Comparison of ENCODE assay signal across 8 cellular contexts in the genomic region with DNA sequence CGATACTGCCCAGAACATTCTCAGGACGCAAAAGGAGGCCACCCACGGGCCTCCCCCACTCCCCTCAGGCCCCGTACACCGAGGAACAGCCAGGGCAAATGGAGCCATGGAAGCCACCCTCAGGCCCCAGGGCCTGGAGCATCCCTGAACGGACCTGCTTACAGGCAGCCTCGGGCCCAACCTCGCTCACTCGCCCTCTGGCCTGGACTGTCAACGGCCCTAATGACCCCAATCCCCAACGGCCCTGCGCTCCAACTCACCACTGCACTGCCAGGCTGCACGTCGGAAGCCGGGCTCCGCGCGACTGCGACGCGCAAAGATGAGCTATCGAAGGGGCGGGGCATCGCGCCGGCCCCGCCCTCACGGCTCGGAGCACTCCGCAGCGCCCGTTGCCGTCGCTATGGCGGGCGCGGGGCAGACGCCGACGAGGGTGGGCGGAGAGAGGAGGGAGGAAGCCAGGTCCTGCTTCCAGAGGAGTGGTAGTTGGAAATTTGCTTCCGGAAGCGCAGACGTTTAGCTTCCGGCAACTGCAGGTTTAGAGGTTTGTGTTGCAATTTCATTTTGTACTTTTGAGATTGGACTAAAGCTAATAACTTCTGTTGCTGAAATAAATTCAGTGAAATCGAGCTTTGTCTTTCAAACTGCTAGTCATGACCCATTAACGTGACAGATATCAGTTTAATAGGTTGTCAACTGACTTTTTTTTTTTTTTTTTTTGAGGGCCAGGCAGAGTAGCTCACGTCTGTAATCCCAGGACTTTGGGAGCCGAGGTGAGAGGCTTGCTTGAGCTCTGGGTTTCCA. TPM values are rescaled to one million over a fixed set of nuclear protein-coding genes. Genes with fewer than 3 reads are reported as not detected.
DNase-seq lines count a peak whose midpoint lies in the region; ATAC-seq, FAIRE-seq and TF ChIP-seq lines count a peak whose summit lies in the region.

A gene (minus strand): TSS at position 308 of the 801 bp plus-strand sequence. CDS start 3,923 bp downstream, outside the sequence.

- H3K27me3 Mint-ChIP-seq in activated CD4-positive, alpha-beta T cell treated with anti-CD3 and anti-CD28 coated beads for 36 hours: no peaks in the 10 kb centered on the region

- TF ChIP-seq CTCF in BJ (IDR thresholded peaks at IDR 0.05; ENCODE audit: insufficient read depth, low read depth, low read length): no peak
- TF ChIP-seq CTCF in choroid plexus epithelial cell (conservative IDR thresholded peaks at IDR 0.05; ENCODE audit: low read depth, low read length): no peak

- peak; percentile 57 for FAIRE-seq in GM19239 (lab: Jason Lieb, UNC)

- H3K4me1 Mint-ChIP-seq in activated CD4-positive, alpha-beta T cell treated with anti-CD3 and anti-CD28 coated beads for 36 hours: peaks cover 29% of the 10 kb centered on the region

- peak within 1 kb of the TSS; percentile 68 for H3K4me3 ChIP-seq in BJ (ENCODE audit: low read depth, low read length)
- peak within 1 kb of the TSS; percentile 81 for H3K4me3 ChIP-seq in choroid plexus epithelial cell (ENCODE audit: low read depth, low read length)

- H3K27me3 ChIP-seq in BJ (ENCODE audit: control insufficient read depth, insufficient read depth, low read length): no peaks in the 10 kb centered on the region
- H3K27me3 ChIP-seq in layer of hippocampus (ENCODE audit: control insufficient read depth, insufficient read depth, low read length): no peaks in the 10 kb centered on the region

- H3K36me3 ChIP-seq in BJ (ENCODE audit: control insufficient read depth, insufficient read depth, low read length): peaks cover 1% of the 10 kb centered on the region; the same call in 1 of the 2 replicates

- intact Hi-C loops in activated CD4-positive, alpha-beta T cell treated with anti-CD3 and anti-CD28 coated beads for 36 hours (cut with DNase I, micrococcal nuclease): loop anchor here (1.0 to 10.0 kb wide), 9 partner anchors 35 to 574 kb away; a partner anchor contains a TSS

- POLR2A ChIA-PET in BJ (lab: Charles Lee): interaction anchor here (0.6 to 0.8 kb wide), 3 partner anchors 86 to 138 kb away, joined by 3 to 5 read pairs (median 5); no protein-coding TSS in a partner anchor
- POLR2A ChIA-PET in activated CD4-positive, alpha-beta T cell treated with anti-CD3 and anti-CD28 coated beads for 36 hours (lab: Charles Lee): interaction anchor here (0.6 to 1.2 kb wide), 6 partner anchors 12 to 400 kb away, joined by 5 to 9 read pairs (median 6); no protein-coding TSS in a partner anchor

- peak; percentile 74 for ATAC-seq in HG03457 (IDR thresholded peaks at IDR 0.05; ENCODE audit: unreplicated experiment)
- peak; percentile 96 for ATAC-seq in activated CD4-positive, alpha-beta T cell treated with anti-CD3 and anti-CD28 coated beads for 36 hours

- DNase-seq in BJ (ENCODE audit: low read depth): peak; percentile 62
- peak; percentile 89 for DNase-seq in GM19239 (ENCODE audit: insufficient read length, low spot score)
- peak; percentile 84 for DNase-seq in NCI-H510A treated with DMSO at 0.1 percent for 48 hours (lab: John Stamatoyannopoulos, UW)
- peak; percentile 95 for DNase-seq in activated CD4-positive, alpha-beta T cell treated with anti-CD3 and anti-CD28 coated beads for 36 hours
- peak; percentile 95 for DNase-seq in choroid plexus epithelial cell (ENCODE audit: low read depth)
- peak; percentile 75 to 89 (median 84) for DNase-seq in stimulated activated CD4-positive, alpha-beta T cell treated with anti-CD3 and anti-CD28 coated beads, Interleukin-1b, Interleukin-23, amount 100 ng/mL, for 24 hours (ENCODE audit: low read depth in 4 of 4, low spot score in 1 of 4)

- H3K36me3 Mint-ChIP-seq in activated CD4-positive, alpha-beta T cell treated with anti-CD3 and anti-CD28 coated beads for 36 hours (ENCODE audit: low read depth): peaks cover 11% of the 10 kb centered on the region

- H3K4me3 Mint-ChIP-seq in activated CD4-positive, alpha-beta T cell treated with anti-CD3 and anti-CD28 coated beads for 36 hours: peak within 1 kb of the TSS; percentile 96

- CTCF ChIA-PET in BJ (lab: Yijun Ruan, JAX): interaction anchor here (0.8 to 1.8 kb wide), 6 partner anchors 10 to 191 kb away, joined by 3 to 5 read pairs (median 4); no protein-coding TSS in a partner anchor
- CTCF ChIA-PET in activated CD4-positive, alpha-beta T cell treated with anti-CD3 and anti-CD28 coated beads for 36 hours (lab: Charles Lee): interaction anchor here (0.6 to 1.6 kb wide), 14 partner anchors 9 to 561 kb away, joined by 3 to 5 read pairs (median 3); a partner anchor contains a TSS

- H3K9me3 Mint-ChIP-seq in activated CD4-positive, alpha-beta T cell treated with anti-CD3 and anti-CD28 coated beads for 36 hours (ENCODE audit: low read depth): no peaks in the 10 kb centered on the region

- H3K27ac ChIP-seq in layer of hippocampus (ENCODE audit: low read depth, low read length): peak within 1 kb of the TSS; percentile 40

- H3K27ac Mint-ChIP-seq in activated CD4-positive, alpha-beta T cell treated with anti-CD3 and anti-CD28 coated beads for 36 hours: peak within 1 kb of the TSS; percentile 91

RNA-seq across cellular contexts. Expression of the gene that starts here (rescaled TPM):
- polyA plus RNA-seq in BJ (2011; rRNA removed): 72.8 and 73.4 TPM in 2 replicates
- 20.5 and 35.3 TPM in 2 replicates for polyA minus RNA-seq in BJ (2011; rRNA and poly(A)+ RNA removed)
- 10 to 100 TPM; 39.2 to 52.6 TPM for total RNA-seq in activated CD4-positive, alpha-beta T cell treated with anti-CD3 and anti-CD28 coated beads for 36 hours

Comparison
In these comparisons a context has a peak if more than half of its experiments do, and no peak if none do; other contexts are left out.
1. Peak in every context shown above with its lines: DNase-seq, ATAC-seq, H3K4me3 ChIP-seq and H3K27ac ChIP-seq.